Comparison of ENCODE assay signal across 16 cellular contexts in genomic region chr12:27554003-27554402, GRCh38. TPM values are rescaled to one million over a fixed set of nuclear protein-coding genes. Genes with fewer than 3 reads are reported as not detected.
A peak's percentile ranks its signal among the peaks of the same experiment; 100 is the strongest.
DNase-seq lines count a peak whose midpoint lies in the region; ATAC-seq, FAIRE-seq and TF ChIP-seq lines count a peak whose summit lies in the region.
"Had no signal": no experiment of that assay in that cellular context is flagged by ENCODE, and none has a peak within 500 bp of the region (broad histone marks: within the 10 kb centered on the region; RNA-seq: fewer than 3 reads in every experiment).

No MANE protein-coding gene starts in this region.

- H3K9ac ChIP-seq in endothelial cell of umbilical vein (replicated peaks; ENCODE audit: extremely low read depth, insufficient read depth, low read length): no peak overlapping the region

- no TSS peak for BruUV-seq in Panc1 (replicated peaks; lab: Mats Ljungman, UMichigan)
- BruUV-seq in endothelial cell of umbilical vein (replicated peaks; lab: Mats Ljungman, UMichigan): no TSS peak

- H3K4me1 ChIP-seq in Panc1 (ENCODE audit: control insufficient read depth, insufficient read depth, low read length) (peaks cover 81% of the 10 kb centered on the region), endothelial cell of umbilical vein (ENCODE audit: control insufficient read depth, extremely low read depth, insufficient read depth, low read length) (peaks cover 84% of the 10 kb centered on the region), muscle layer of duodenum (ENCODE audit: control insufficient read depth in 1 of 2, insufficient read depth in 2 of 2, low read length in 2 of 2) (peaks cover 28 to 50% of the 10 kb centered on the region in 2 donors), testis (peaks cover 56% of the 10 kb centered on the region)

- H3K27ac ChIP-seq in Panc1 (ENCODE audit: low read length): peak overlapping the region; percentile 97
- no peak overlapping the region for H3K27ac ChIP-seq in endothelial cell of umbilical vein (ENCODE audit: insufficient read depth, low read depth, low read length)
- H3K27ac ChIP-seq in muscle layer of duodenum (ENCODE audit: low read length): peak overlapping the region; percentile 37
- H3K27ac ChIP-seq in testis: peak overlapping the region; percentile 31 to 75

- no peak for FAIRE-seq in endothelial cell of umbilical vein (lab: Jason Lieb, UNC)

- POLR2A ChIA-PET in Panc1 (lab: Charles Lee) (interaction anchor here (0.6 kb wide), 1 partner anchor 221 kb away, joined by 5 read pairs; no protein-coding TSS in a partner anchor), endothelial cell of umbilical vein (lab: Charles Lee) (no interaction called here), GM10248 (lab: Yijun Ruan, JAX) (no interaction called here)

- ATAC-seq in Panc1: no peak
- no peak for ATAC-seq in sciatic nerve
- ATAC-seq in GM21717 (IDR thresholded peaks at IDR 0.05; ENCODE audit: unreplicated experiment): no peak
- no peak for ATAC-seq in GM21367 (IDR thresholded peaks at IDR 0.05; ENCODE audit: unreplicated experiment)
- ATAC-seq: activated CD8-positive, alpha-beta T cell treated with anti-CD3 and anti-CD28 coated beads, Interleukin-2, amount 10 ng/mL, durations not matched to agents 7 days and 5 days; GM23338 had no signal

- TF ChIP-seq POLR2A in endothelial cell of umbilical vein (IDR thresholded peaks at IDR 0.05; ENCODE audit: low read depth, low read length) (no peak), testis (IDR thresholded peaks at IDR 0.05) (no peak)

- H3K27me3 ChIP-seq in Panc1 (ENCODE audit: control insufficient read depth, insufficient read depth, low read length) (no peaks in the 10 kb centered on the region), endothelial cell of umbilical vein (ENCODE audit: control insufficient read depth in 2 of 2, insufficient read depth in 2 of 2, low read length in 2 of 2) (no peaks in the 10 kb centered on the region), muscle layer of duodenum (ENCODE audit: low read depth, low read length) (no peaks in the 10 kb centered on the region), testis (no peaks in the 10 kb centered on the region)

- no peaks in the 10 kb centered on the region for H3K9me3 ChIP-seq in Panc1 (ENCODE audit: control insufficient read depth, insufficient read depth, low read depth, low read length)
- no peaks in the 10 kb centered on the region for H3K9me3 ChIP-seq in endothelial cell of umbilical vein (replicated peaks; ENCODE audit: control insufficient read depth, insufficient read depth, low read length)
- H3K9me3 ChIP-seq in muscle layer of duodenum (ENCODE audit: control insufficient read depth in 1 of 2, low read length in 2 of 2): no peaks in the 10 kb centered on the region
- H3K9me3 ChIP-seq in testis: no peaks in the 10 kb centered on the region

- peak overlapping the region; percentile 29 to 50; a peak in 3 of 4 replicates for H3K4me3 ChIP-seq in Panc1 (ENCODE audit: low read depth in 2 of 2, low read length in 2 of 2)
- no peak overlapping the region for H3K4me3 ChIP-seq in endothelial cell of umbilical vein (replicated peaks in 1 of 3; ENCODE audit: insufficient read depth in 1 of 3, low read depth in 1 of 3, low read length in 3 of 3)
- no peak overlapping the region for H3K4me3 ChIP-seq in muscle layer of duodenum (ENCODE audit: low read depth in 1 of 2, low read length in 2 of 2)
- no peak overlapping the region for H3K4me3 ChIP-seq in testis
- H3K4me3 ChIP-seq: GM23338 had no signal

- peak overlapping the region; percentile 89 for H3K4me2 ChIP-seq in endothelial cell of umbilical vein (ENCODE audit: insufficient read depth, low read length)
- H3K4me2 ChIP-seq: GM23338 had no signal

- dilution Hi-C loops in endothelial cell of umbilical vein (cut with MboI; ENCODE audit: extremely low pct_ligation_motif_present, low sequenced_read_pairs): no loop called here

- H3K36me3 ChIP-seq in Panc1 (ENCODE audit: control insufficient read depth, insufficient read depth, low read length): no peaks in the 10 kb centered on the region
- no peaks in the 10 kb centered on the region for H3K36me3 ChIP-seq in endothelial cell of umbilical vein (ENCODE audit: control insufficient read depth in 2 of 2, extremely low read depth in 1 of 2, insufficient read depth in 2 of 2, low read length in 2 of 2)
- H3K36me3 ChIP-seq in muscle layer of duodenum (ENCODE audit: control insufficient read depth in 1 of 2, insufficient read depth in 2 of 2, low read length in 2 of 2): peaks cover 0 to 7% of the 10 kb centered on the region in 2 donors
- no peaks in the 10 kb centered on the region for H3K36me3 ChIP-seq in testis (ENCODE audit: low read depth, missing control alignments)

- no peaks in the 10 kb centered on the region for H3K9me1 ChIP-seq in endothelial cell of umbilical vein (replicated peaks; ENCODE audit: control insufficient read depth, extremely low read depth, insufficient read depth, low read length)

- H2AFZ ChIP-seq in endothelial cell of umbilical vein (ENCODE audit: low read depth, low read length): no peak overlapping the region
- H2AFZ ChIP-seq: GM23338 had no signal

- in situ Hi-C loops in Panc1 (cut with HindIII; ENCODE audit: low pct_unique_long_range_greater_than_20kb, low sequenced_read_pairs): no loop called here

- H3K79me2 ChIP-seq in endothelial cell of umbilical vein (ENCODE audit: control insufficient read depth, insufficient read depth, low read length): peaks cover 91% of the 10 kb centered on the region

- WGBS in testis, 2 donors: 66 to 86% methylated on average over 3 of the region's 3 CpGs

- no peaks in the 10 kb centered on the region for H4K20me1 ChIP-seq in endothelial cell of umbilical vein (replicated peaks; ENCODE audit: control insufficient read depth, extremely low read depth, insufficient read depth, low read length)

- TF ChIP-seq CTCF in Panc1 (IDR thresholded peaks at IDR 0.05) (no peak), endothelial cell of umbilical vein (IDR thresholded peaks at IDR 0.05; ENCODE audit: extremely low read depth in 1 of 2, insufficient read depth in 1 of 2, low read depth in 1 of 2, low read length in 2 of 2) (no peak), testis (IDR thresholded peaks at IDR 0.05) (no peak), GM10248 (IDR thresholded peaks at IDR 0.05; ENCODE audit: control extremely low read depth, extremely low read depth, low read depth, missing control alignments) (no peak)

- CTCF ChIA-PET in Panc1 (lab: Charles Lee): no interaction called here
- CTCF ChIA-PET in endothelial cell of umbilical vein (lab: Charles Lee): interaction anchor here (3.1 kb wide), 1 partner anchor 30 kb away, joined by 18 read pairs; the partner anchor contains the start of gene PPFIBP1
- CTCF ChIA-PET in GM10248 (lab: Yijun Ruan, JAX): interaction anchor here (1.1 kb wide), 1 partner anchor 16 kb away, joined by 3 read pairs; no protein-coding TSS in a partner anchor

- intact Hi-C loops in Panc1 (cut with micrococcal nuclease; ENCODE audit: unreplicated experiment): no loop called here
- intact Hi-C loops in endothelial cell of umbilical vein (cut with micrococcal nuclease): loop anchor here (2.0 kb wide), 1 partner anchor 21 kb away; no protein-coding TSS in a partner anchor
- intact Hi-C loops in testis (cut with DNase I; ENCODE audit: low total_unique reads): no loop called here
- intact Hi-C loops in sciatic nerve (cut with DNase I): no loop called here

- DNase-seq in Panc1 (ENCODE audit: low read depth, low spot score): no peak
- DNase-seq in endothelial cell of umbilical vein (ENCODE audit: low read depth, low spot score): no peak
- no peak for DNase-seq in testis
- no peak for DNase-seq in sciatic nerve (ENCODE audit: low spot score)
- DNase-seq in GM10248 (ENCODE audit: extremely low spot score): no peak
- DNase-seq: activated CD8-positive, alpha-beta T cell treated with anti-CD3 and anti-CD28 coated beads, Interleukin-2, amount 10 ng/mL, durations not matched to agents 7 days and 5 days; activated naive CD4-positive, alpha-beta T cell; CD4-positive, alpha-beta memory T cell; dermis blood vessel endothelial cell; MM.1S; NCI-H345; stimulated activated CD4-positive, alpha-beta T cell treated with anti-CD3 and anti-CD28 coated beads, Interleukin-12 subunit alpha, Interleukin-12 subunit beta, amount 100 ng/mL, for 4 hours had no signal

TF ChIP-seq in endothelial cell of umbilical vein, 7 proteins besides CTCF, POLR2A, EP300 and RAD21:
- no peak for TF ChIP-seq JUN (IDR thresholded peaks at IDR 0.05; ENCODE audit: borderline replicate concordance, insufficient read depth, insufficient read length, low read depth)
- TF ChIP-seq MAX (IDR thresholded peaks at IDR 0.05; ENCODE audit: insufficient read depth, insufficient read length): no peak
- no peak for TF ChIP-seq GATA2 (IDR thresholded peaks at IDR 0.05; ENCODE audit: insufficient read depth, insufficient read length, low read depth, low read length)
- TF ChIP-seq MYC (IDR thresholded peaks at IDR 0.05; ENCODE audit: low read depth, low read length): no peak
- no peak for TF ChIP-seq POLR2AphosphoS5 (IDR thresholded peaks at IDR 0.05; ENCODE audit: insufficient read depth, low read depth, low read length)
- no peak for TF ChIP-seq EZH2 (IDR thresholded peaks at IDR 0.05; ENCODE audit: borderline replicate concordance, low read depth, low read length, severe bottlenecking)
- no peak for TF ChIP-seq FOS (IDR thresholded peaks at IDR 0.05; ENCODE audit: borderline replicate concordance, insufficient read depth, low read length)

RNA-seq across cellular contexts. Expression of gene PPFIBP1, which starts 30.0 kb away (rescaled TPM):
- total RNA-seq in Panc1 (2021; ENCODE audit: unreplicated experiment): 88.6 TPM
- 36.9 TPM for polyA plus RNA-seq in Panc1 (2012; ENCODE audit: insufficient read length)
- total RNA-seq in endothelial cell of umbilical vein: 154 TPM in 2 replicates
- 37.2 and 45.5 TPM in 2 replicates for polyA plus RNA-seq in endothelial cell of umbilical vein
- polyA plus RNA-seq in endothelial cell of umbilical vein (2011; cell fraction: cytosol; rRNA removed): 41.7 and 42.3 TPM in 2 replicates
- 179 and 233 TPM in 2 replicates for polyA plus RNA-seq in endothelial cell of umbilical vein (2011; cell fraction: nucleus; rRNA removed)
- polyA plus RNA-seq in endothelial cell of umbilical vein (2012): 84.8 and 122 TPM in 2 replicates
- 182 and 216 TPM in 2 replicates for polyA minus RNA-seq in endothelial cell of umbilical vein
- polyA minus RNA-seq in endothelial cell of umbilical vein (2011; cell fraction: cytosol; rRNA and poly(A)+ RNA removed): 8.4 TPM
- polyA minus RNA-seq in endothelial cell of umbilical vein (2011; cell fraction: nucleus; rRNA and poly(A)+ RNA removed): 280 and 362 TPM in 2 replicates
- total RNA-seq in testis: 10 to 100 TPM; 75.3 to 87.8 TPM
- 33.4 TPM for polyA plus RNA-seq in testis (ENCODE audit: insufficient read depth, low read depth, low replicate concordance)
- total RNA-seq in sciatic nerve: 146 TPM

Comparison
In these comparisons a context has a peak if more than half of its experiments do, and no peak if none do; other contexts are left out.
1. H3K4me3 ChIP-seq: peak in Panc1 (2 of 2); none in endothelial cell of umbilical vein (0 of 3), muscle layer of duodenum (0 of 2) and testis (0 of 2).